Comparison of ENCODE assay signal across 11 cellular contexts in genomic region chr22:19691721-19692341, GRCh38.
DNase-seq lines count a peak whose midpoint lies in the region; ATAC-seq and TF ChIP-seq lines count a peak whose summit lies in the region.
"Had no signal": no experiment of that assay in that cellular context is flagged by ENCODE, and none has a peak within 500 bp of the region (broad histone marks: within the 10 kb centered on the region; RNA-seq: fewer than 3 reads in every experiment).

No MANE protein-coding gene starts in this region.

- H3K4me1 ChIP-seq in parathyroid adenoma (peaks cover 9% of the 10 kb centered on the region), MM.1S (ENCODE audit: low read length) (no peaks in the 10 kb centered on the region)

- H3K9me3 ChIP-seq in parathyroid adenoma (ENCODE audit: control insufficient read depth, low read length) (no peaks in the 10 kb centered on the region), MM.1S (replicated peaks; ENCODE audit: insufficient read depth, low read length) (no peaks in the 10 kb centered on the region)

- H3K27ac ChIP-seq in parathyroid adenoma, result peak overlapping the region; percentile 88
- H3K27ac ChIP-seq in MM.1S (ENCODE audit: low read length), result no peak overlapping the region

- H2AFZ ChIP-seq in parathyroid adenoma, result peak overlapping the region; percentile 69
- no peak overlapping the region for H2AFZ ChIP-seq in MM.1S (ENCODE audit: low read length)

- H3K4me3 ChIP-seq in fibroblast of pulmonary artery (replicated peaks; ENCODE audit: low read depth, low read length) (no peak overlapping the region), parathyroid adenoma (ENCODE audit: low read depth, low read length) (peak overlapping the region; percentile 54), MM.1S (ENCODE audit: low read length) (no peak overlapping the region)

- ATAC-seq in GM21786 (IDR thresholded peaks at IDR 0.05; ENCODE audit: unreplicated experiment), result no peak

- no peaks in the 10 kb centered on the region for H4K20me1 ChIP-seq in MM.1S (ENCODE audit: insufficient read depth, low read length)

- H3K4me2 ChIP-seq in parathyroid adenoma (ENCODE audit: low read length) (peak overlapping the region; percentile 91), MM.1S (ENCODE audit: low read depth, low read length) (no peak overlapping the region)

- H3K79me2 ChIP-seq in parathyroid adenoma (no peaks in the 10 kb centered on the region), MM.1S (ENCODE audit: low read length) (no peaks in the 10 kb centered on the region)

- no peak overlapping the region for H3K9ac ChIP-seq in parathyroid adenoma
- no peak overlapping the region for H3K9ac ChIP-seq in MM.1S (ENCODE audit: low read length)

- no peaks in the 10 kb centered on the region for H3K27me3 ChIP-seq in parathyroid adenoma (ENCODE audit: control insufficient read depth, insufficient read depth, low read length)
- peaks cover 73% of the 10 kb centered on the region for H3K27me3 ChIP-seq in MM.1S (replicated peaks; ENCODE audit: insufficient read depth, low read length)

- no peaks in the 10 kb centered on the region for H3K9me2 ChIP-seq in MM.1S (replicated peaks; ENCODE audit: insufficient read depth, low read length)

- H3F3A ChIP-seq in MM.1S (ENCODE audit: insufficient read depth, low read length), result no peaks in the 10 kb centered on the region

- H3K36me3 ChIP-seq in parathyroid adenoma (ENCODE audit: control insufficient read depth, insufficient read depth, low read length) (no peaks in the 10 kb centered on the region), MM.1S (replicated peaks; ENCODE audit: insufficient read depth, low read length) (no peaks in the 10 kb centered on the region)

- DNase-seq in COLO829 (ENCODE audit: low spot score), result peak; percentile 64
- peak; percentile 64 for DNase-seq in RKO (ENCODE audit: low spot score)
- peak; percentile 31 for DNase-seq in fibroblast of pulmonary artery (ENCODE audit: low read depth)
- DNase-seq in activated CD4-positive, alpha-beta T cell treated with anti-CD3 and anti-CD28 coated beads, Interleukin-2, amount 50 U/mL, for 1 hour, result no peak
- no peak for DNase-seq in stimulated activated CD4-positive, alpha-beta T cell treated with anti-CD3 and anti-CD28 coated beads, Interleukin-2, amount 100 ng/mL, for 48 hours
- DNase-seq in MM.1S, result no peak
- DNase-seq: activated naive CD4-positive, alpha-beta T cell; Kasumi-1; T-helper 1 cell had no signal

- TF ChIP-seq CTCF in fibroblast of pulmonary artery (IDR thresholded peaks at IDR 0.05; ENCODE audit: low read length, missing control alignments) (no peak), parathyroid adenoma (IDR thresholded peaks at IDR 0.05) (no peak), MM.1S (IDR thresholded peaks at IDR 0.05; ENCODE audit: low read length) (no peak)

Comparison
In these comparisons a context has a peak if more than half of its experiments do, and no peak if none do; other contexts are left out.
1. DNase-seq: peak in COLO829 (single experiment), RKO (single experiment) and fibroblast of pulmonary artery (single experiment); none in activated CD4-positive, alpha-beta T cell treated with anti-CD3 and anti-CD28 coated beads, Interleukin-2, amount 50 U/mL, for 1 hour (single experiment), stimulated activated CD4-positive, alpha-beta T cell treated with anti-CD3 and anti-CD28 coated beads, Interleukin-2, amount 100 ng/mL, for 48 hours (0 of 2) and MM.1S (single experiment).